Comparison of ENCODE assay signal across 21 cellular contexts in the genomic region with DNA sequence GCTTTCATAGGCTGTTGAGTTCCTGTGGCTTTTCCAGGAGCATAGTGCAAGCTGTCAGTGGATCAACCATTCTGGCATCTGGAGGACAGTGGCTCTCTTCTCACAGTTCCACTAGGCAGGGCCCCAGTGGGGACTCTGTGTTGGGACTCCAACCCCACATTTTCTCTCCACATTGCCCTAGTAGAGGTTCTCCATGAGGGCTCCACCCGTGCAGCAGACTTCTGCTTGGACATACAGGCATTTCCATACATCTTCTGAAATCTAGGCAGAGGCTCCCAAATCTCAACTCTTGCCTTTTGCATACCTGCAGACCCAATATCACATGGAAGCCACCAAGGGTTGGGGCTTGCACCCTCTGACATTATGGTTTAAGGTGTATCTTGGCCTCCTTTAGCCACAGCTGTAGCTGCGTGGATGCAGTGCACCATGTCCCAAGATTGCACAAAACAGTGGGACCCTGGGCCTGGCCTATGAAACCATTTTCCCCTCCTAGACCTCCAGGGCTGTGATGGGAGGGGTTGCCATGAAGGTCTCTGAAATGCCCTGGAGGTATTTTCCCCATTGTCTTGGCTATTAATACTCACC.
"Had no signal": no experiment of that assay in that cellular context is flagged by ENCODE, and none has a peak within 500 bp of the region (broad histone marks: within the 10 kb centered on the region; RNA-seq: fewer than 3 reads in every experiment).

No MANE protein-coding gene starts in this region.

- H3K27me3 ChIP-seq: SJCRH30 had no signal

- H3K27ac ChIP-seq: SJCRH30 had no signal

- H3K36me3 ChIP-seq: SJCRH30 had no signal

- H3K4me3 ChIP-seq: SJCRH30 had no signal

- ATAC-seq: Panc1, PC-3, Right ventricle myocardium inferior, SK-N-SH treated with all-trans-retinoic acid at 6 μM for 48 hours had no signal

- DNase-seq: Karpas-422, KG1, MM.1S, NCI-H1092 treated with DMSO at 0.1 percent for 48 hours, NCI-H1436 treated with DMSO at 0.1 percent for 48 hours, NCI-H1694, NCI-H187 treated with DMSO at 0.1 percent for 48 hours, NCI-H2029 treated with DMSO at 0.1 percent for 48 hours, NCI-H2171, NCI-H226, NCI-H446, NCI-H510A, NCI-H524 treated with DMSO at 0.1 percent for 48 hours, NCI-H69, NCI-H774, PC-3, SHP77 treated with DMSO at 0.1 percent for 48 hours, SJCRH30 had no signal

- H3K4me1 ChIP-seq: SJCRH30 had no signal
